1 cellular context compared by ENCODE assay signal in genomic region chr1:162497723-162498441, GRCh38.
A peak's percentile ranks its signal among the peaks of the same experiment; 100 is the strongest.
TF ChIP-seq lines count a peak whose summit lies in the region.

Gene UHMK1, plus strand, starts transcription at chr1:162497818. Its CDS starts 183 bp downstream, at chr1:162498001.

TF ChIP-seq in HepG2, 621 proteins besides CTCF, POLR2A, EP300 and RAD21 (continued from another document and continues in another):
- TF ChIP-seq ZNF142 (CRISPR knock-in tag; IDR thresholded peaks at IDR 0.05) (0 out of 2 replicates have a peak, but pooled peaks have one; percentile 33), HDAC6 (IDR thresholded peaks at IDR 0.05; ENCODE audit: low read depth, low read length) (no peak), AHDC1 (CRISPR knock-in tag; IDR thresholded peaks at IDR 0.05; ENCODE audit: borderline replicate concordance) (peak; percentile 47; the same call in 1 of the 2 replicates), CENPBD1 (CRISPR knock-in tag; IDR thresholded peaks at IDR 0.05; ENCODE audit: borderline replicate concordance, low read depth) (no peak), NFIC (IDR thresholded peaks at IDR 0.05; ENCODE audit: low read length) (no peak), CSRNP2 (CRISPR knock-in tag; conservative IDR thresholded peaks at IDR 0.05; ENCODE audit: low read depth) (no peak), ZNF17 (CRISPR knock-in tag; IDR thresholded peaks at IDR 0.05) (no peak), NCOR1 (IDR thresholded peaks at IDR 0.05; ENCODE audit: borderline replicate concordance, low read length) (no peak), GATAD1 (CRISPR knock-in tag; IDR thresholded peaks at IDR 0.05) (peak; percentile 92), XRCC5 (optimal IDR thresholded peaks at IDR 0.05; ENCODE audit: low read length) (peak; percentile 42), ZBTB4 (CRISPR knock-in tag; IDR thresholded peaks at IDR 0.05; ENCODE audit: borderline replicate concordance) (no peak), ZNF446 (CRISPR knock-in tag; IDR thresholded peaks at IDR 0.05) (peak; percentile 92; the same call in 1 of the 2 replicates), HES4 (CRISPR knock-in tag; IDR thresholded peaks at IDR 0.05; ENCODE audit: borderline replicate concordance) (peak; percentile 87; the same call in 1 of the 2 replicates), PBX2 (CRISPR knock-in tag; IDR thresholded peaks at IDR 0.05) (no peak; the same call in 1 of the 2 replicates), FOSL1 (CRISPR knock-in tag; IDR thresholded peaks at IDR 0.05; ENCODE audit: borderline replicate concordance) (no peak), HNF4G (IDR thresholded peaks at IDR 0.05; ENCODE audit: borderline replicate concordance, low read depth, low read length) (no peak), HNF4G (CRISPR knock-in tag; IDR thresholded peaks at IDR 0.05; ENCODE audit: borderline replicate concordance, low read depth) (no peak), PRMT3 (CRISPR knock-in tag; IDR thresholded peaks at IDR 0.05; ENCODE audit: borderline replicate concordance, low read depth) (no peak), ZNF574 (CRISPR knock-in tag; IDR thresholded peaks at IDR 0.05) (peak; percentile 74), ZNF160 (CRISPR knock-in tag; IDR thresholded peaks at IDR 0.05) (peak; percentile 65; the same call in 1 of the 2 replicates), TBX3 (IDR thresholded peaks at IDR 0.05; ENCODE audit: borderline replicate concordance) (no peak), ZNF251 (CRISPR knock-in tag; IDR thresholded peaks at IDR 0.05) (no peak), TFDP2 (CRISPR knock-in tag; IDR thresholded peaks at IDR 0.05) (no peak), HOMEZ (CRISPR knock-in tag; IDR thresholded peaks at IDR 0.05; ENCODE audit: low read depth) (no peak), ZFY (CRISPR knock-in tag; IDR thresholded peaks at IDR 0.05) (peak; percentile 92), ZBTB42 (CRISPR knock-in tag; IDR thresholded peaks at IDR 0.05) (0 out of 2 replicates have a peak, but pooled peaks have one; percentile 49), TBL1XR1 (IDR thresholded peaks at IDR 0.05; ENCODE audit: borderline replicate concordance, low read length, partially characterized antibody) (no peak), NR1H2 (CRISPR knock-in tag; IDR thresholded peaks at IDR 0.05; ENCODE audit: borderline replicate concordance, low read depth) (no peak), ZNF121 (CRISPR knock-in tag; IDR thresholded peaks at IDR 0.05) (no peak), ZNF747 (CRISPR knock-in tag; IDR thresholded peaks at IDR 0.05; ENCODE audit: borderline replicate concordance) (0 out of 2 replicates have a peak, but pooled peaks have one; percentile 35), SSRP1 (CRISPR knock-in tag; IDR thresholded peaks at IDR 0.05) (no peak)
